In genomic region chr18:36196239-36196995, GRCh38 we compare ENCODE assay signal across 25 cellular contexts. TPM values are rescaled to one million over a fixed set of nuclear protein-coding genes. Genes with fewer than 3 reads are reported as not detected.
DNase-seq lines count a peak whose midpoint lies in the region; ATAC-seq, FAIRE-seq and TF ChIP-seq lines count a peak whose summit lies in the region.
"Had no signal": no experiment of that assay in that cellular context is flagged by ENCODE, and none has a peak within 500 bp of the region (broad histone marks: within the 10 kb centered on the region; RNA-seq: fewer than 3 reads in every experiment).

No MANE protein-coding gene starts in this region.

- TF ChIP-seq CTCF in K562 (IDR thresholded peaks at IDR 0.05 in 2 of 3, conservative IDR thresholded peaks at IDR 0.05 in 1 of 3; ENCODE audit: insufficient read depth in 2 of 3, low read depth in 1 of 3, low read length in 3 of 3) (no peak), retinal pigment epithelial cell (conservative IDR thresholded peaks at IDR 0.05; ENCODE audit: low read depth, low read length) (no peak)

- ATAC-seq in K562 (no peak), GM19328 (IDR thresholded peaks at IDR 0.05; ENCODE audit: unreplicated experiment) (no peak)
- ATAC-seq: SK-N-SH treated with all-trans-retinoic acid at 6 μM for 48 hours had no signal

- FAIRE-seq in K562 (lab: Jason Lieb, UNC): no peak
- FAIRE-seq: G401.6, GM12892 had no signal

- POLR2A ChIA-PET in K562 (lab: Yijun Ruan, JAX): interaction anchor here (0.7 to 1.6 kb wide), 4 partner anchors 16 to 111 kb away, joined by 3 to 4 read pairs (median 3); no protein-coding TSS in a partner anchor

- peaks cover 4% of the 10 kb centered on the region for H3K36me3 ChIP-seq in K562 (ENCODE audit: control insufficient read depth, insufficient read depth, low read length)
- H3K36me3 ChIP-seq: BLaER1, Peyer's patch had no signal

- H3K79me2 ChIP-seq in K562 (ENCODE audit: control insufficient read depth, insufficient read depth, low read length): no peaks in the 10 kb centered on the region

- CTCF ChIA-PET in K562 (lab: Yijun Ruan, JAX; ENCODE audit: low intra/inter-chr PET ratio): no interaction called here

- no peak overlapping the region for H2AFZ ChIP-seq in K562 (ENCODE audit: low read depth, low read length)
- H2AFZ ChIP-seq: GM23248 had no signal

- WGBS in K562 (ENCODE audit: insufficient coverage, low coverage, missing lambda C conversion rate): 65% methylated on average over 6 of the region's 6 CpGs

- DNase-seq in NCI-H2081 treated with DMSO at 0.1 percent for 48 hours (lab: John Stamatoyannopoulos, UW) (peak; percentile 2), NCI-H2081 (lab: John Stamatoyannopoulos, UW) (no peak), K562 (ENCODE audit: extremely low read depth in 1 of 4, low spot score in 3 of 4) (no peak), retinal pigment epithelial cell (ENCODE audit: low read depth) (peak; percentile 16)
- peak; percentile 14 for DNase-seq in activated effector memory CD4-positive, alpha-beta T cell treated with anti-CD3 and anti-CD28 coated beads, Interleukin-2, amount 50 U/mL, for 16 hours
- DNase-seq in activated effector memory CD4-positive, alpha-beta T cell treated with Interleukin-2 at 50 U/mL for 16 hours: no peak
- DNase-seq in activated CD4-positive, alpha-beta T cell treated with anti-CD3 and anti-CD28 coated beads for 48 hours: no peak
- DNase-seq: ACHN; CD4-positive, alpha-beta T cell; COR-L47; DMS153; GM23248; HCEC 1CT; Kasumi-1; MG63; NCI-H187 treated with DMSO at 0.1 percent for 48 hours; NCI-H774; Peyer's patch had no signal

- H3K9me3 ChIP-seq in K562 (replicated peaks; ENCODE audit: control insufficient read depth, insufficient read depth, low read depth, low read length): no peaks in the 10 kb centered on the region
- H3K9me3 ChIP-seq: BLaER1, MG63, Peyer's patch had no signal

- TF ChIP-seq EP300 in K562 (IDR thresholded peaks at IDR 0.05; ENCODE audit: low read length): no peak

- no peak overlapping the region for H3K4me3 ChIP-seq in K562
- H3K4me3 ChIP-seq in retinal pigment epithelial cell (ENCODE audit: low read length): no peak overlapping the region
- H3K4me3 ChIP-seq: BLaER1, GM23248, MG63, Peyer's patch had no signal

- TF ChIP-seq POLR2A in K562 (conservative IDR thresholded peaks at IDR 0.05): no peak

- H3K27ac ChIP-seq in K562 (ENCODE audit: extremely low read depth, low read depth, low read length): no peak overlapping the region
- H3K27ac ChIP-seq: 22Rv1, BLaER1, GM23248, Peyer's patch had no signal

- intact Hi-C loops in K562 (cut with micrococcal nuclease): no loop called here

- H3K4me1 ChIP-seq in K562 (replicated peaks in 1 of 2; ENCODE audit: control insufficient read depth in 2 of 2, insufficient read depth in 2 of 2, low read length in 2 of 2): peaks cover 15 to 17% of the 10 kb centered on the region in 2 experiments; a peak in 4 of 5 replicates
- H3K4me1 ChIP-seq: BLaER1, Peyer's patch had no signal

- H4K20me1 ChIP-seq in K562 (replicated peaks; ENCODE audit: control insufficient read depth, insufficient read depth, low read length): peaks cover 12% of the 10 kb centered on the region; the same call in 1 of the 2 replicates
- H4K20me1 ChIP-seq: BLaER1 had no signal

- H3K27me3 ChIP-seq in K562 (ENCODE audit: control insufficient read depth in 2 of 2, insufficient read depth in 2 of 2, low read length in 2 of 2): no peaks in the 10 kb centered on the region
- H3K27me3 ChIP-seq: BLaER1, MG63, Peyer's patch had no signal

- no peak for TF ChIP-seq RAD21 in K562 (CRISPR knock-in tag; conservative IDR thresholded peaks at IDR 0.05 in 1 of 2, IDR thresholded peaks at IDR 0.05 in 1 of 2)

- H3K9ac ChIP-seq in K562 (ENCODE audit: insufficient read depth in 1 of 2, low read depth in 2 of 2, low read length in 2 of 2): no peak overlapping the region
- H3K9ac ChIP-seq: BLaER1, GM23248 had no signal

- H3K4me2 ChIP-seq in K562 (ENCODE audit: insufficient read depth, low read length): no peak overlapping the region
- H3K4me2 ChIP-seq: BLaER1 had no signal

- in situ Hi-C loops in K562 (cut with MboI): no loop called here

- peaks cover 4% of the 10 kb centered on the region for H3K9me1 ChIP-seq in K562 (ENCODE audit: control insufficient read depth, insufficient read depth, low read length)

- BruUV-seq in K562 (replicated peaks; lab: Mats Ljungman, UMichigan): no TSS peak

TF ChIP-seq in K562, 482 proteins besides CTCF, POLR2A, EP300 and RAD21:
- no peak for TF ChIP-seq NR2F6 (CRISPR knock-in tag; IDR thresholded peaks at IDR 0.05)
- TF ChIP-seq SPI1 (IDR thresholded peaks at IDR 0.05; ENCODE audit: borderline replicate concordance, low read depth, low read length): no peak
- no peak for TF ChIP-seq GABPB2 (CRISPR knock-in tag; conservative IDR thresholded peaks at IDR 0.05)
- peak; percentile 38 for TF ChIP-seq RBM25 (IDR thresholded peaks at IDR 0.05; ENCODE audit: low read depth, low read length, severe bottlenecking)
- TF ChIP-seq ILF3 (IDR thresholded peaks at IDR 0.05; ENCODE audit: borderline replicate concordance): no peak
- no peak for TF ChIP-seq HLTF (IDR thresholded peaks at IDR 0.05)
- TF ChIP-seq ZNF707 (CRISPR knock-in tag; conservative IDR thresholded peaks at IDR 0.05): no peak
- no peak for TF ChIP-seq GATA2 (CRISPR knock-in tag; IDR thresholded peaks at IDR 0.05)
- TF ChIP-seq ZNF133 (CRISPR knock-in tag; IDR thresholded peaks at IDR 0.05): no peak
- TF ChIP-seq ZFP36 (IDR thresholded peaks at IDR 0.05; ENCODE audit: low read depth, low read length, partially characterized antibody): peak; percentile 44
- no peak for TF ChIP-seq ZNF780A (CRISPR knock-in tag; IDR thresholded peaks at IDR 0.05)

RNA-seq across cellular contexts. Expression of gene MOCOS, which starts 9.1 kb away (rescaled TPM):
- total RNA-seq in K562 (2011; cell fraction: chromatin; rRNA removed; ENCODE audit: low replicate concordance): 13.8 and 19.3 TPM in 2 replicates
- 11.7 and 12.5 TPM in 2 replicates for total RNA-seq in K562 (2011; cell fraction: nucleolus; rRNA removed)
- total RNA-seq in K562 (2011; cell fraction: nucleoplasm; rRNA removed): 13.4 and 14.2 TPM in 2 replicates
- total RNA-seq in K562 (2014; rRNA removed): 8.4 and 11.8 TPM in 2 replicates
- 11.5 and 11.8 TPM in 2 replicates for total RNA-seq in K562 (2014; rRNA removed; fragmentation: Illumina TruSeq; extraction: Trizol)
- total RNA-seq in K562 (2015; rRNA removed; fragmentation: Illumina TruSeq; extraction: Trizol): 7.7 TPM in 2 replicates
- total RNA-seq in K562 (2021): 12.4 TPM in 2 replicates
- 8.1 and 8.6 TPM in 2 replicates for polyA plus RNA-seq in K562 (2011; rRNA removed)
- polyA plus RNA-seq in K562 (2011; cell fraction: cytosol; rRNA removed): 6.4 and 6.8 TPM in 2 replicates
- 11.0 and 12.3 TPM in 2 replicates for polyA plus RNA-seq in K562 (2011; cell fraction: nucleus; rRNA removed)
- polyA plus RNA-seq in K562 (2012): 6.5 and 17.9 TPM in 2 replicates
- polyA plus RNA-seq in K562 (2014; fragmentation: Illumina TruSeq; extraction: Trizol): 8.4 and 9.2 TPM in 2 replicates
- polyA plus RNA-seq in K562 (2014; fragmentation: Nextera tagmentation; extraction: Ambion mirVana): 1 to 10 TPM; 4.5 to 4.6 TPM
- polyA plus RNA-seq in K562 (2014; rRNA removed): 9.1 and 12.1 TPM in 2 replicates
- polyA minus RNA-seq in K562 (2011; rRNA and poly(A)+ RNA removed): 10.8 and 12.7 TPM in 2 replicates
- 6.4 and 6.6 TPM in 2 replicates for polyA minus RNA-seq in K562 (2011; cell fraction: cytosol; rRNA and poly(A)+ RNA removed)
- polyA minus RNA-seq in K562 (2011; cell fraction: nucleus; rRNA and poly(A)+ RNA removed): 7.4 and 11.7 TPM in 2 replicates
- total RNA-seq: CD4-positive, alpha-beta T cell; OCI-LY7 had no signal

Comparison
In these comparisons a context has a peak if more than half of its experiments do, and no peak if none do; other contexts are left out.
1. DNase-seq: peak in NCI-H2081 treated with DMSO at 0.1 percent for 48 hours (single experiment), activated effector memory CD4-positive, alpha-beta T cell treated with anti-CD3 and anti-CD28 coated beads, Interleukin-2, amount 50 U/mL, for 16 hours (single experiment) and retinal pigment epithelial cell (single experiment); none in NCI-H2081 (0 of 2), activated effector memory CD4-positive, alpha-beta T cell treated with Interleukin-2 at 50 U/mL for 16 hours (single experiment), K562 (0 of 4) and activated CD4-positive, alpha-beta T cell treated with anti-CD3 and anti-CD28 coated beads for 48 hours (single experiment).